Comparison of ENCODE assay signal across 7 cellular contexts in the genomic region with DNA sequence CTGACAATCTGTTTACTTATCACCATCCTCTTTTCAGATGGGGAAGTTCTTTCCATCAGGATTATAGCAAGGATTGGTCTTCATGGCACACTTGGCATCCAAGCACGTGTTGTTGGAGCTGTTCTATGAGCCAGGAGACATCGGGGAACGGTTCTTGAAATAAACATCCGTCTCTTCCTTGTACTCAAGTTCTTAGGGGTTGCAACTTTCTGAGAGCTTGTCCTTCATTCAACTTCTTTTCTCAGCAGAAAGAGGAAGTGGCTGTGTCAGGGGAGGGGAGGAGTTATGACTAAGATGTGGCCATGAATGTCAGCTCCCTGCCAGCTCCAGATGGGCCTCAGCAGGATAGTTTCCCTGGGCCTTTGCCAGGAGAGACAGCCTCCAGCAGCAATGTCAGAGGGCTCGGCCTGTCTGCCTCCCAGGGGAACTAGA. TPM values are rescaled to one million over a fixed set of nuclear protein-coding genes. Genes with fewer than 3 reads are reported as not detected.
A peak's percentile ranks its signal among the peaks of the same experiment; 100 is the strongest.
DNase-seq lines count a peak whose midpoint lies in the region; ATAC-seq and TF ChIP-seq lines count a peak whose summit lies in the region.
"Not testable (repeated sequence)": the region's sequence is repeated elsewhere in the genome, so short reads cannot be mapped to it uniquely, and the experiment has no call there.

No MANE protein-coding gene starts in this region.

- not testable (repeated sequence) for H3K4me3 ChIP-seq in fibroblast of the aortic adventitia (ENCODE audit: low read depth, low read length)

- peak overlapping the region; percentile 8 for H3K4me3 Mint-ChIP-seq in activated T-helper 2 cell treated with anti-CD3 and anti-CD28 coated beads, Interferon-gamma antibody, Interleukin-2, Interleukin-4, amounts not matched to agents 10 μg/mL and 5 μg/mL and 100 μg/mL, durations not matched to agents 14 hours and 24 hours and 36 hours (ENCODE audit: low read depth)
- H3K4me3 Mint-ChIP-seq in nephron, result not testable (repeated sequence)

- ATAC-seq in GM18502 (IDR thresholded peaks at IDR 0.05; ENCODE audit: poor library complexity, unreplicated experiment) (peak; percentile 77), HG03558 (IDR thresholded peaks at IDR 0.05; ENCODE audit: extremely low read depth, unreplicated experiment) (peak; percentile 74)

- peak; percentile 49 for DNase-seq in H4 (ENCODE audit: low spot score)
- peak; percentile 76 for DNase-seq in OCI-M1 (lab: John Stamatoyannopoulos, UW)
- DNase-seq in activated T-helper 2 cell treated with anti-CD3 and anti-CD28 coated beads, Interferon-gamma antibody, Interleukin-2, Interleukin-4, amounts not matched to agents 10 μg/mL and 5 μg/mL and 100 μg/mL, durations not matched to agents 14 hours and 24 hours and 36 hours (ENCODE audit: low spot score), result not testable (repeated sequence)
- peak; percentile 39 for DNase-seq in fibroblast of the aortic adventitia (ENCODE audit: low read depth)

- H3K36me3 Mint-ChIP-seq in activated T-helper 2 cell treated with anti-CD3 and anti-CD28 coated beads, Interferon-gamma antibody, Interleukin-2, Interleukin-4, amounts not matched to agents 10 μg/mL and 5 μg/mL and 100 μg/mL, durations not matched to agents 14 hours and 24 hours and 36 hours (ENCODE audit: low read depth); nephron (ENCODE audit: low read depth): not testable (repeated sequence)

- not testable (repeated sequence) for TF ChIP-seq CTCF in fibroblast of the aortic adventitia (IDR thresholded peaks at IDR 0.05; ENCODE audit: insufficient read depth, low read length); nephron (IDR thresholded peaks at IDR 0.05; ENCODE audit: unreplicated experiment in 3 of 3)

- intact Hi-C loops in activated T-helper 2 cell treated with anti-CD3 and anti-CD28 coated beads, Interferon-gamma antibody, Interleukin-2, Interleukin-4, amounts not matched to agents 10 μg/mL and 5 μg/mL and 100 μg/mL, durations not matched to agents 14 hours and 24 hours and 36 hours (cut with micrococcal nuclease), result not testable (repeated sequence)

- not testable (repeated sequence) for H3K4me1 Mint-ChIP-seq in activated T-helper 2 cell treated with anti-CD3 and anti-CD28 coated beads, Interferon-gamma antibody, Interleukin-2, Interleukin-4, amounts not matched to agents 10 μg/mL and 5 μg/mL and 100 μg/mL, durations not matched to agents 14 hours and 24 hours and 36 hours (ENCODE audit: low read depth); nephron

- not testable (repeated sequence) for H3K9me3 Mint-ChIP-seq in activated T-helper 2 cell treated with anti-CD3 and anti-CD28 coated beads, Interferon-gamma antibody, Interleukin-2, Interleukin-4, amounts not matched to agents 10 μg/mL and 5 μg/mL and 100 μg/mL, durations not matched to agents 14 hours and 24 hours and 36 hours; nephron

- not testable (repeated sequence) for H3K27me3 Mint-ChIP-seq in activated T-helper 2 cell treated with anti-CD3 and anti-CD28 coated beads, Interferon-gamma antibody, Interleukin-2, Interleukin-4, amounts not matched to agents 10 μg/mL and 5 μg/mL and 100 μg/mL, durations not matched to agents 14 hours and 24 hours and 36 hours (ENCODE audit: low read depth); nephron (ENCODE audit: low read depth)

- H3K27ac Mint-ChIP-seq in activated T-helper 2 cell treated with anti-CD3 and anti-CD28 coated beads, Interferon-gamma antibody, Interleukin-2, Interleukin-4, amounts not matched to agents 10 μg/mL and 5 μg/mL and 100 μg/mL, durations not matched to agents 14 hours and 24 hours and 36 hours, result peak overlapping the region; percentile 78
- H3K27ac Mint-ChIP-seq in nephron, result peak overlapping the region in 2 of 3 experiments; percentile 52 to 76

RNA-seq across cellular contexts. Expression of gene DTX2, which starts 15.9 kb away (rescaled TPM):
- 5.6 and 8.2 TPM in 2 replicates for total RNA-seq in H4 (2014; rRNA removed; shearing (Covaris generic))
- total RNA-seq in activated T-helper 2 cell treated with anti-CD3 and anti-CD28 coated beads, Interferon-gamma antibody, Interleukin-2, Interleukin-4, amounts not matched to agents 10 μg/mL and 5 μg/mL and 100 μg/mL, durations not matched to agents 14 hours and 24 hours and 36 hours, result 24.7 and 26.3 TPM in 2 replicates
- 3.8 and 6.6 TPM in 2 replicates for total RNA-seq in fibroblast of the aortic adventitia (ENCODE audit: low replicate concordance)

RNA-seq across cellular contexts. Expression of gene ZP3, which starts 20.8 kb away (rescaled TPM):
- 0.97 and 1.7 TPM in 2 replicates for total RNA-seq in H4 (2014; rRNA removed; shearing (Covaris generic))
- 8.2 and 10.5 TPM in 2 replicates for total RNA-seq in activated T-helper 2 cell treated with anti-CD3 and anti-CD28 coated beads, Interferon-gamma antibody, Interleukin-2, Interleukin-4, amounts not matched to agents 10 μg/mL and 5 μg/mL and 100 μg/mL, durations not matched to agents 14 hours and 24 hours and 36 hours
- total RNA-seq in fibroblast of the aortic adventitia (ENCODE audit: low replicate concordance), result 0.63 and 2.9 TPM in 2 replicates

RNA-seq across cellular contexts. Expression of gene SSC4D, which starts 36.1 kb away (rescaled TPM):
- 1.6 and 2.0 TPM in 2 replicates for total RNA-seq in H4 (2014; rRNA removed; shearing (Covaris generic))
- 0.71 and 0.78 TPM in 2 replicates for total RNA-seq in activated T-helper 2 cell treated with anti-CD3 and anti-CD28 coated beads, Interferon-gamma antibody, Interleukin-2, Interleukin-4, amounts not matched to agents 10 μg/mL and 5 μg/mL and 100 μg/mL, durations not matched to agents 14 hours and 24 hours and 36 hours
- 0.36 and 1.5 TPM in 2 replicates for total RNA-seq in fibroblast of the aortic adventitia (ENCODE audit: low replicate concordance)
